In genomic region chr1:67755619-67756018, GRCh38 we compare ENCODE assay signal across 1 cellular context.
TF ChIP-seq lines count a peak whose summit lies in the region.

No MANE protein-coding gene starts in this region.

TF ChIP-seq in IMR-90, 13 proteins besides CTCF, POLR2A, EP300 and RAD21 (continued from another document):
- TF ChIP-seq ELK1 (IDR thresholded peaks at IDR 0.05; ENCODE audit: borderline replicate concordance, low read depth, low read length) = no peak
- no peak for TF ChIP-seq RCOR1 (IDR thresholded peaks at IDR 0.05; ENCODE audit: insufficient replicate concordance, low read length)
